Comparison of ENCODE assay signal across 15 cellular contexts in genomic region chr10:128373071-128373749, GRCh38.
DNase-seq lines count a peak whose midpoint lies in the region; ATAC-seq, FAIRE-seq and TF ChIP-seq lines count a peak whose summit lies in the region.
"Had no signal": no experiment of that assay in that cellular context is flagged by ENCODE, and none has a peak within 500 bp of the region (broad histone marks: within the 10 kb centered on the region; RNA-seq: fewer than 3 reads in every experiment).

No MANE protein-coding gene starts in this region.

- H3K9me3 ChIP-seq in stomach = no peaks in the 10 kb centered on the region
- H3K9me3 ChIP-seq: suprapubic skin had no signal

- no peaks in the 10 kb centered on the region for H3K36me3 ChIP-seq in stomach
- H3K36me3 ChIP-seq: suprapubic skin had no signal

- TF ChIP-seq CTCF in GM10266 (IDR thresholded peaks at IDR 0.05; ENCODE audit: control insufficient read depth, insufficient read depth, low read depth, missing control alignments) (no peak), stomach (IDR thresholded peaks at IDR 0.05) (no peak), foreskin fibroblast (IDR thresholded peaks at IDR 0.05; ENCODE audit: low read depth, low read length) (no peak)

- H3K4me3 ChIP-seq in stomach = no peak overlapping the region
- no peak overlapping the region for H3K4me3 ChIP-seq in foreskin fibroblast (ENCODE audit: low read depth in 1 of 2, low read length in 2 of 2)
- H3K4me3 ChIP-seq: suprapubic skin had no signal

- WGBS in stomach, 5 donors = 79 to 86% (median 82%) methylated on average over 8 to 9 of the region's 9 CpGs

- no peaks in the 10 kb centered on the region for H3K4me1 ChIP-seq in stomach
- H3K4me1 ChIP-seq: parathyroid adenoma, suprapubic skin had no signal

- intact Hi-C loops in stomach (cut with DNase I; ENCODE audit: low total_unique reads) = no loop called here

- H3K27ac ChIP-seq in stomach = no peak overlapping the region
- H3K27ac ChIP-seq: parathyroid adenoma, suprapubic skin had no signal

- no peak for TF ChIP-seq EP300 in stomach (IDR thresholded peaks at IDR 0.05)

- DNase-seq in GM10266 (ENCODE audit: extremely low spot score) = peak; percentile 38
- DNase-seq in erythroblast (lab: John Stamatoyannopoulos, UW) = no peak
- no peak for DNase-seq in HTR-8/SVneo (ENCODE audit: insufficient read length, low spot score)
- no peak for DNase-seq in stomach
- no peak for DNase-seq in foreskin fibroblast
- DNase-seq: activated T-cell treated with anti-CD3 and anti-CD28 coated beads, Interleukin-2, amount 50 U/mL, for 24 hours; NK-92 treated with Interleukin-12 subunit alpha and Interleukin-12 subunit beta, amount 100 ng/mL, for 24 hours; stimulated activated CD4-positive, alpha-beta T cell treated with anti-CD3 and anti-CD28 coated beads, Interleukin-2, amount 100 ng/mL, for 24 hours had no signal

- TF ChIP-seq POLR2A in erythroblast (IDR thresholded peaks at IDR 0.05; ENCODE audit: low read length) = no peak
- no peak for TF ChIP-seq POLR2A in stomach (IDR thresholded peaks at IDR 0.05)

- ATAC-seq in GM19025 (IDR thresholded peaks at IDR 0.05; ENCODE audit: low read depth, unreplicated experiment) = peak; percentile 86
- peak; percentile 73 for ATAC-seq in HG02588 (IDR thresholded peaks at IDR 0.05; ENCODE audit: unreplicated experiment)
- peak; percentile 96 for ATAC-seq in HG03354 (IDR thresholded peaks at IDR 0.05; ENCODE audit: poor library complexity, severe bottlenecking, unreplicated experiment)

- no peak for FAIRE-seq in HTR-8/SVneo (lab: Jason Lieb, UNC)
- FAIRE-seq: frontal cortex, G401.6 had no signal

- H3K27me3 ChIP-seq in stomach = peaks cover 0 to 32% (median 0%) of the 10 kb centered on the region in 3 donors
